Comparison of ENCODE assay signal across 1 cellular context in the genomic region with DNA sequence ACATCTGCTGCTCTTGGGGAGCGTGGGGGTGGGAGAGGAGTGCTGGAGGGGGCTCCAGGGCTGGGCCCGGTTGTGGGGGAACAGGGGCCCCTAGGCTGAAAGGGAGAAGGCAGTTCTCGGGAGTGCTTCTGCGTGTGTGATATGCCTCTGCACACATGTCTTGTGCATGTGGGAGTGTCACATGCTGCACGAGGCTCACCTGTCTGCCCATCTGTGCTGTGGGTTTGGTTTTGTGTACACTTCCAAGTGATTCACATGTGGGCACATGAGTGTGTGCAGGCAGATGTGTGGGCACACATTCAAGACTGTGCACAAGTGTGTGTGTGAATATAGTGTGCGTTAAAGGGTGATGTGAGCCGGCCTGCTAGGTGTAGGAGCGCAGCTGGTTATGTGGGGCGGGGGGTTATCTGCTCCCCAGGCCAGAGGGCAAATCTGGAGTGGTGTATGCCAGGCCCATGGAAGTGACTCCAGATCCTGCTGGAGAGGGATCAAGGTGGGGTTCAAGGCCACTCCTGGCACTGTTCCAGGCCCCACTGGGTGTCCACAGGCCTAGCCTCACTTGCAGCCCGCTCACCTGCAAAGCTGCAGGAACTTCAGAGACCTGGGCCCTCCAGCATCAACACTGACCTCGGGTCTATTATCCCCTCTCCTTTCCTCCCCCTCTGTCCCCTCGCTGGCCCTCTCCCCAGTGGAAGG.
TF ChIP-seq lines count a peak whose summit lies in the region.

No MANE protein-coding gene starts in this region.

TF ChIP-seq in HepG2, 621 proteins besides CTCF, POLR2A, EP300 and RAD21:
- TF ChIP-seq REPIN1 (CRISPR knock-in tag; IDR thresholded peaks at IDR 0.05; ENCODE audit: borderline replicate concordance, low read depth) = no peak
- peak; percentile 35; the same call in 1 of the 2 replicates for TF ChIP-seq JUNB (CRISPR knock-in tag; IDR thresholded peaks at IDR 0.05; ENCODE audit: borderline replicate concordance)
- 0 out of 2 replicates have a peak, but pooled peaks have one; percentile 28 for TF ChIP-seq ZNF605 (CRISPR knock-in tag; IDR thresholded peaks at IDR 0.05)
- TF ChIP-seq, protein P1, sequence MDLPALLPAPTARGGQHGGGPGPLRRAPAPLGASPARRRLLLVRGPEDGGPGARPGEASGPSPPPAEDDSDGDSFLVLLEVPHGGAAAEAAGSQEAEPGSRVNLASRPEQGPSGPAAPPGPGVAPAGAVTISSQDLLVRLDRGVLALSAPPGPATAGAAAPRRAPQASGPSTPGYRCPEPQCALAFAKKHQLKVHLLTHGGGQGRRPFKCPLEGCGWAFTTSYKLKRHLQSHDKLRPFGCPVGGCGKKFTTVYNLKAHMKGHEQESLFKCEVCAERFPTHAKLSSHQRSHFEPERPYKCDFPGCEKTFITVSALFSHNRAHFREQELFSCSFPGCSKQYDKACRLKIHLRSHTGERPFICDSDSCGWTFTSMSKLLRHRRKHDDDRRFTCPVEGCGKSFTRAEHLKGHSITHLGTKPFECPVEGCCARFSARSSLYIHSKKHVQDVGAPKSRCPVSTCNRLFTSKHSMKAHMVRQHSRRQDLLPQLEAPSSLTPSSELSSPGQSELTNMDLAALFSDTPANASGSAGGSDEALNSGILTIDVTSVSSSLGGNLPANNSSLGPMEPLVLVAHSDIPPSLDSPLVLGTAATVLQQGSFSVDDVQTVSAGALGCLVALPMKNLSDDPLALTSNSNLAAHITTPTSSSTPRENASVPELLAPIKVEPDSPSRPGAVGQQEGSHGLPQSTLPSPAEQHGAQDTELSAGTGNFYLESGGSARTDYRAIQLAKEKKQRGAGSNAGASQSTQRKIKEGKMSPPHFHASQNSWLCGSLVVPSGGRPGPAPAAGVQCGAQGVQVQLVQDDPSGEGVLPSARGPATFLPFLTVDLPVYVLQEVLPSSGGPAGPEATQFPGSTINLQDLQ (CRISPR knock-in tag; IDR thresholded peaks at IDR 0.05) = no peak
- TF ChIP-seq, protein P2, sequence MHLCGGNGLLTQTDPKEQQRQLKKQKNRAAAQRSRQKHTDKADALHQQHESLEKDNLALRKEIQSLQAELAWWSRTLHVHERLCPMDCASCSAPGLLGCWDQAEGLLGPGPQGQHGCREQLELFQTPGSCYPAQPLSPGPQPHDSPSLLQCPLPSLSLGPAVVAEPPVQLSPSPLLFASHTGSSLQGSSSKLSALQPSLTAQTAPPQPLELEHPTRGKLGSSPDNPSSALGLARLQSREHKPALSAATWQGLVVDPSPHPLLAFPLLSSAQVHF (CRISPR knock-in tag; IDR thresholded peaks at IDR 0.05) = no peak
- TF ChIP-seq HDAC6 (IDR thresholded peaks at IDR 0.05; ENCODE audit: low read depth, low read length) = no peak
- TF ChIP-seq WIZ (CRISPR knock-in tag; IDR thresholded peaks at IDR 0.05) = no peak
- TF ChIP-seq MLLT10 (CRISPR knock-in tag; IDR thresholded peaks at IDR 0.05) = no peak
- peak; percentile 2 for TF ChIP-seq AGO2 (optimal IDR thresholded peaks at IDR 0.05; ENCODE audit: low read depth, low read length)
- no peak for TF ChIP-seq NR1H2 (CRISPR knock-in tag; IDR thresholded peaks at IDR 0.05; ENCODE audit: borderline replicate concordance, low read depth)
- TF ChIP-seq ZFY (CRISPR knock-in tag; IDR thresholded peaks at IDR 0.05) = peak; percentile 7; the same call in 1 of the 2 replicates
- peak; percentile 19 for TF ChIP-seq XRCC5 (optimal IDR thresholded peaks at IDR 0.05; ENCODE audit: low read length)
- no peak for TF ChIP-seq ZNF263 (CRISPR knock-in tag; IDR thresholded peaks at IDR 0.05)
- no peak for TF ChIP-seq THYN1 (CRISPR knock-in tag; IDR thresholded peaks at IDR 0.05; ENCODE audit: borderline replicate concordance, low read depth)
- TF ChIP-seq, protein P3, sequence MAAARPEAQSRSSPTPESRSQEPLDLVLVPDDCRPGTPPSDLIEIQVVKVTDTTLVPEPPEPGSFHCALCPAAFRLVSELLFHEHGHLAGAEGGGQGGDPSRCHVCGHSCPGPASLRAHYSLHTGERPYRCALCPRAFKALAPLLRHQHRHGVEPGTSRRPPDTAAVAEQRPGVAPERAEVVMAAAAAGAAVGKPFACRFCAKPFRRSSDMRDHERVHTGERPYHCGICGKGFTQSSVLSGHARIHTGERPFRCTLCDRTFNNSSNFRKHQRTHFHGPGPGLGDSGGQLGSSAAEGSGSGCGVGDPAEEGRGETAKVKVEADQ (CRISPR knock-in tag; IDR thresholded peaks at IDR 0.05; ENCODE audit: borderline replicate concordance) = 0 out of 2 replicates have a peak, but pooled peaks have one; percentile 41
- TF ChIP-seq ZNF674 (CRISPR knock-in tag; IDR thresholded peaks at IDR 0.05; ENCODE audit: low read depth) = no peak
- TF ChIP-seq ZNF768 (CRISPR knock-in tag; IDR thresholded peaks at IDR 0.05) = no peak
- TF ChIP-seq FIP1L1 (IDR thresholded peaks at IDR 0.05; ENCODE audit: borderline replicate concordance, insufficient read depth, low read depth, low read length) = no peak
- TF ChIP-seq, protein P4, sequence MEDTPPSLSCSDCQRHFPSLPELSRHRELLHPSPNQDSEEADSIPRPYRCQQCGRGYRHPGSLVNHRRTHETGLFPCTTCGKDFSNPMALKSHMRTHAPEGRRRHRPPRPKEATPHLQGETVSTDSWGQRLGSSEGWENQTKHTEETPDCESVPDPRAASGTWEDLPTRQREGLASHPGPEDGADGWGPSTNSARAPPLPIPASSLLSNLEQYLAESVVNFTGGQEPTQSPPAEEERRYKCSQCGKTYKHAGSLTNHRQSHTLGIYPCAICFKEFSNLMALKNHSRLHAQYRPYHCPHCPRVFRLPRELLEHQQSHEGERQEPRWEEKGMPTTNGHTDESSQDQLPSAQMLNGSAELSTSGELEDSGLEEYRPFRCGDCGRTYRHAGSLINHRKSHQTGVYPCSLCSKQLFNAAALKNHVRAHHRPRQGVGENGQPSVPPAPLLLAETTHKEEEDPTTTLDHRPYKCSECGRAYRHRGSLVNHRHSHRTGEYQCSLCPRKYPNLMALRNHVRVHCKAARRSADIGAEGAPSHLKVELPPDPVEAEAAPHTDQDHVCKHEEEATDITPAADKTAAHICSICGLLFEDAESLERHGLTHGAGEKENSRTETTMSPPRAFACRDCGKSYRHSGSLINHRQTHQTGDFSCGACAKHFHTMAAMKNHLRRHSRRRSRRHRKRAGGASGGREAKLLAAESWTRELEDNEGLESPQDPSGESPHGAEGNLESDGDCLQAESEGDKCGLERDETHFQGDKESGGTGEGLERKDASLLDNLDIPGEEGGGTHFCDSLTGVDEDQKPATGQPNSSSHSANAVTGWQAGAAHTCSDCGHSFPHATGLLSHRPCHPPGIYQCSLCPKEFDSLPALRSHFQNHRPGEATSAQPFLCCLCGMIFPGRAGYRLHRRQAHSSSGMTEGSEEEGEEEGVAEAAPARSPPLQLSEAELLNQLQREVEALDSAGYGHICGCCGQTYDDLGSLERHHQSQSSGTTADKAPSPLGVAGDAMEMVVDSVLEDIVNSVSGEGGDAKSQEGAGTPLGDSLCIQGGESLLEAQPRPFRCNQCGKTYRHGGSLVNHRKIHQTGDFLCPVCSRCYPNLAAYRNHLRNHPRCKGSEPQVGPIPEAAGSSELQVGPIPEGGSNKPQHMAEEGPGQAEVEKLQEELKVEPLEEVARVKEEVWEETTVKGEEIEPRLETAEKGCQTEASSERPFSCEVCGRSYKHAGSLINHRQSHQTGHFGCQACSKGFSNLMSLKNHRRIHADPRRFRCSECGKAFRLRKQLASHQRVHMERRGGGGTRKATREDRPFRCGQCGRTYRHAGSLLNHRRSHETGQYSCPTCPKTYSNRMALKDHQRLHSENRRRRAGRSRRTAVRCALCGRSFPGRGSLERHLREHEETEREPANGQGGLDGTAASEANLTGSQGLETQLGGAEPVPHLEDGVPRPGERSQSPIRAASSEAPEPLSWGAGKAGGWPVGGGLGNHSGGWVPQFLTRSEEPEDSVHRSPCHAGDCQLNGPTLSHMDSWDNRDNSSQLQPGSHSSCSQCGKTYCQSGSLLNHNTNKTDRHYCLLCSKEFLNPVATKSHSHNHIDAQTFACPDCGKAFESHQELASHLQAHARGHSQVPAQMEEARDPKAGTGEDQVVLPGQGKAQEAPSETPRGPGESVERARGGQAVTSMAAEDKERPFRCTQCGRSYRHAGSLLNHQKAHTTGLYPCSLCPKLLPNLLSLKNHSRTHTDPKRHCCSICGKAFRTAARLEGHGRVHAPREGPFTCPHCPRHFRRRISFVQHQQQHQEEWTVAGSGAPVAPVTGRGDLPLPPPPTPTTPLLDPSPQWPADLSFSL (CRISPR knock-in tag; IDR thresholded peaks at IDR 0.05) = no peak
- 0 out of 2 replicates have a peak, but pooled peaks have one; percentile 7 for TF ChIP-seq SALL1 (CRISPR knock-in tag; IDR thresholded peaks at IDR 0.05)
- TF ChIP-seq CCDC6 (CRISPR knock-in tag; IDR thresholded peaks at IDR 0.05) = no peak
- no peak for TF ChIP-seq KDM5A (IDR thresholded peaks at IDR 0.05; ENCODE audit: borderline replicate concordance, low read length)
- TF ChIP-seq ZNF501 (CRISPR knock-in tag; IDR thresholded peaks at IDR 0.05) = no peak
- TF ChIP-seq, protein P5, sequence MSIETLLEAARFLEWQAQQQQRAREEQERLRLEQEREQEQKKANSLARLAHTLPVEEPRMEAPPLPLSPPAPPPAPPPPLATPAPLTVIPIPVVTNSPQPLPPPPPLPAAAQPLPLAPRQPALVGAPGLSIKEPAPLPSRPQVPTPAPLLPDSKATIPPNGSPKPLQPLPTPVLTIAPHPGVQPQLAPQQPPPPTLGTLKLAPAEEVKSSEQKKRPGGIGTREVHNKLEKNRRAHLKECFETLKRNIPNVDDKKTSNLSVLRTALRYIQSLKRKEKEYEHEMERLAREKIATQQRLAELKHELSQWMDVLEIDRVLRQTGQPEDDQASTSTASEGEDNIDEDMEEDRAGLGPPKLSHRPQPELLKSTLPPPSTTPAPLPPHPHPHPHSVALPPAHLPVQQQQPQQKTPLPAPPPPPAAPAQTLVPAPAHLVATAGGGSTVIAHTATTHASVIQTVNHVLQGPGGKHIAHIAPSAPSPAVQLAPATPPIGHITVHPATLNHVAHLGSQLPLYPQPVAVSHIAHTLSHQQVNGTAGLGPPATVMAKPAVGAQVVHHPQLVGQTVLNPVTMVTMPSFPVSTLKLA (IDR thresholded peaks at IDR 0.05) = peak; percentile 51; the same call in 1 of the 2 replicates
- TF ChIP-seq EZH2 (conservative IDR thresholded peaks at IDR 0.05; ENCODE audit: low read depth, low read length) = peak; percentile 9; the same call in 1 of the 2 replicates
- no peak for TF ChIP-seq SMC3 (IDR thresholded peaks at IDR 0.05; ENCODE audit: low read length)
- no peak for TF ChIP-seq RAD51 (IDR thresholded peaks at IDR 0.05; ENCODE audit: borderline replicate concordance)
- TF ChIP-seq ZNF569 (CRISPR knock-in tag; IDR thresholded peaks at IDR 0.05; ENCODE audit: borderline replicate concordance) = no peak
- no peak for TF ChIP-seq HNRNPL (IDR thresholded peaks at IDR 0.05; ENCODE audit: low read depth, low read length)
